In the genomic region with DNA sequence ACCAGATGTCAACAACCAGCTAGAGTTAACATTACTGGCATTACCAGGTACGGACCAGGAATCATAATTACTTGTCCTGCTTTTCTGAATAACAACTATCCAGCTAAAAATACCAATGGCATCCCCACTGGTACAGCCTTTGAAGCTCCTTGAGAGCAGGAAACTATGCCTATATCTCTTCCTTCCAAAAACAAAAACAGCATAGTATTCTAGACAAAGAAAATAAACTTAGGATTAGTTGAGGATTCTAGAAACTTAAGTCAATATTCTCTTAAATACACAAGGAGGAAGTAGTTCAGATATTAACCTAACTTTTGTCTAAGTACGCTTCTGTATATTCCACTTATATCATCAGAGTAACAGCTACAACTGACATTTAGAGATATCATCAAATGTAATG, we compare ENCODE assay signal across 10 cellular contexts. TPM values are rescaled to one million over a fixed set of nuclear protein-coding genes. Genes with fewer than 3 reads are reported as not detected.
DNase-seq lines count a peak whose midpoint lies in the region; ATAC-seq and TF ChIP-seq lines count a peak whose summit lies in the region.
"Had no signal": no experiment of that assay in that cellular context is flagged by ENCODE, and none has a peak within 500 bp of the region (broad histone marks: within the 10 kb centered on the region; RNA-seq: fewer than 3 reads in every experiment).

No MANE protein-coding gene starts in this region.

- WGBS in SK-N-SH (ENCODE audit: low lambda C conversion rate): 40% methylated on average over 2 of the region's 2 CpGs

- no peaks in the 10 kb centered on the region for H3K9me2 ChIP-seq in SK-N-SH
- no peaks in the 10 kb centered on the region for H3K9me2 ChIP-seq in SU-DHL-6 (replicated peaks; ENCODE audit: insufficient read depth, low read length)

- H3F3A ChIP-seq in SK-N-SH (replicated peaks; ENCODE audit: insufficient read depth): peaks cover 27% of the 10 kb centered on the region
- H3F3A ChIP-seq in SU-DHL-6 (ENCODE audit: insufficient read depth): peaks cover 3% of the 10 kb centered on the region; the same call in 1 of the 2 replicates

- H3K9ac ChIP-seq in SK-N-SH (peak overlapping the region; percentile 100; the same call in 1 of the 2 replicates), SU-DHL-6 (ENCODE audit: low read length) (peak overlapping the region; percentile 95)

- DNase-seq in SK-N-SH (no peak), erythroblast (lab: John Stamatoyannopoulos, UW) (peak; percentile 12 to 19), skeletal muscle cell (ENCODE audit: low read depth) (no peak), SKM-1 (lab: John Stamatoyannopoulos, UW; ENCODE audit: unreplicated experiment) (no peak), head of caudate nucleus (no peak), COLO668 (lab: John Stamatoyannopoulos, UW; ENCODE audit: unreplicated experiment) (no peak)
- DNase-seq: 8988T; activated CD4-positive, alpha-beta T cell treated with anti-CD3 and anti-CD28 coated beads, Interleukin-2, amount 50 U/mL, for 1 hour had no signal

- H3K27ac ChIP-seq in SK-N-SH (ENCODE audit: low read depth in 2 of 2, low read length in 1 of 2) (peak overlapping the region in 1 of 2 experiments; percentile 99; a peak in 2 of 4 replicates), SU-DHL-6 (ENCODE audit: low read depth, low read length) (peak overlapping the region; percentile 4; the same call in 1 of the 2 replicates)

- H3K79me2 ChIP-seq in SK-N-SH (ENCODE audit: insufficient read depth): peaks cover 95% of the 10 kb centered on the region
- H3K79me2 ChIP-seq in SU-DHL-6 (ENCODE audit: insufficient read depth, low read length): peaks cover 94% of the 10 kb centered on the region

- ATAC-seq in SK-N-SH treated with all-trans-retinoic acid at 6 μM for 48 hours: no peak

- H3K27me3 ChIP-seq in SK-N-SH (ENCODE audit: insufficient read depth) (no peaks in the 10 kb centered on the region), SU-DHL-6 (ENCODE audit: low read length) (no peaks in the 10 kb centered on the region)

- no peak for TF ChIP-seq EP300 in SK-N-SH (IDR thresholded peaks at IDR 0.05; ENCODE audit: borderline replicate concordance in 1 of 2, low read depth in 1 of 2, low read length in 1 of 2)

- TF ChIP-seq RAD21 in SK-N-SH (IDR thresholded peaks at IDR 0.05; ENCODE audit: low read length): no peak

- H3K9me3 ChIP-seq in SK-N-SH: no peaks in the 10 kb centered on the region
- H3K9me3 ChIP-seq in SU-DHL-6 (ENCODE audit: insufficient read depth, low read length): no peaks in the 10 kb centered on the region

- intact Hi-C loops in head of caudate nucleus (cut with DNase I): loop anchor here (10.0 kb wide), 1 partner anchor 139 kb away; no protein-coding TSS in a partner anchor

- no peak for TF ChIP-seq POLR2A in erythroblast (IDR thresholded peaks at IDR 0.05; ENCODE audit: low read length)

- H3K36me3 ChIP-seq in SK-N-SH (replicated peaks in 1 of 2; ENCODE audit: control insufficient read depth in 1 of 2, insufficient read depth in 2 of 2, low read length in 1 of 2) (peaks cover 13 to 55% of the 10 kb centered on the region in 2 experiments), SU-DHL-6 (ENCODE audit: low read length) (peaks cover 40% of the 10 kb centered on the region)

- H3K4me2 ChIP-seq in SK-N-SH: peak overlapping the region; percentile 87
- peak overlapping the region; percentile 73 for H3K4me2 ChIP-seq in SU-DHL-6 (ENCODE audit: low read depth, low read length, poor library complexity, severe bottlenecking)

- H3K4me3 ChIP-seq in SK-N-SH (ENCODE audit: low read depth in 2 of 2, low read length in 1 of 2): peak overlapping the region; percentile 88 to 91; a peak in 3 of 4 replicates
- peak overlapping the region; percentile 87 for H3K4me3 ChIP-seq in SU-DHL-6 (ENCODE audit: insufficient read depth, low read length, poor library complexity, severe bottlenecking)
- peak overlapping the region; percentile 86 for H3K4me3 ChIP-seq in skeletal muscle cell (ENCODE audit: low read depth, low read length)

- H2AFZ ChIP-seq in SK-N-SH (ENCODE audit: low read depth) (no peak overlapping the region), SU-DHL-6 (ENCODE audit: low read depth, low read length, severe bottlenecking) (no peak overlapping the region)

- POLR2A ChIA-PET in SK-N-SH (lab: Yijun Ruan, JAX): interaction anchor here (0.6 kb wide), 3 partner anchors 307 to 639 kb away, joined by 3 to 5 read pairs (median 3); no protein-coding TSS in a partner anchor

- CTCF ChIA-PET in SK-N-SH (lab: Yijun Ruan, JAX): interaction anchor here (0.7 to 1.0 kb wide), 4 partner anchors 9 to 1746 kb away, joined by 3 to 4 read pairs (median 4); no protein-coding TSS in a partner anchor

- H4K20me1 ChIP-seq in SK-N-SH (ENCODE audit: insufficient read depth) (peaks cover 72% of the 10 kb centered on the region), SU-DHL-6 (ENCODE audit: low read depth, low read length) (peaks cover 58% of the 10 kb centered on the region)

- peaks cover 9 to 18% of the 10 kb centered on the region in 2 experiments for H3K4me1 ChIP-seq in SK-N-SH (ENCODE audit: control insufficient read depth in 1 of 2, insufficient read depth in 2 of 2, low read depth in 1 of 2, low read length in 1 of 2)

- no peak for TF ChIP-seq CTCF in SK-N-SH (IDR thresholded peaks at IDR 0.05)
- no peak for TF ChIP-seq CTCF in SU-DHL-6 (IDR thresholded peaks at IDR 0.05; ENCODE audit: insufficient read depth, low read length, poor library complexity, severe bottlenecking)

TF ChIP-seq in SK-N-SH, 30 proteins besides CTCF, POLR2A, EP300 and RAD21 (continues in another document):
- no peak for TF ChIP-seq NRF1 (IDR thresholded peaks at IDR 0.05; ENCODE audit: low read depth, low read length)
- TF ChIP-seq FOXM1 (IDR thresholded peaks at IDR 0.05; ENCODE audit: low read depth): no peak
- no peak for TF ChIP-seq CHD2 (IDR thresholded peaks at IDR 0.05; ENCODE audit: low read length, partially characterized antibody)
- no peak for TF ChIP-seq GATA2 (CRISPR knock-in tag; IDR thresholded peaks at IDR 0.05)
- TF ChIP-seq TCF12 (IDR thresholded peaks at IDR 0.05): no peak
- TF ChIP-seq NFIC (IDR thresholded peaks at IDR 0.05; ENCODE audit: borderline replicate concordance): no peak
- TF ChIP-seq ELF1 (IDR thresholded peaks at IDR 0.05): no peak
- TF ChIP-seq GABPA (IDR thresholded peaks at IDR 0.05; ENCODE audit: low read depth): no peak
- no peak for TF ChIP-seq USF1 (IDR thresholded peaks at IDR 0.05; ENCODE audit: borderline replicate concordance, low read depth)
- TF ChIP-seq SIN3A (IDR thresholded peaks at IDR 0.05; ENCODE audit: borderline replicate concordance, low read depth, low read length): no peak
- TF ChIP-seq, protein P1, sequence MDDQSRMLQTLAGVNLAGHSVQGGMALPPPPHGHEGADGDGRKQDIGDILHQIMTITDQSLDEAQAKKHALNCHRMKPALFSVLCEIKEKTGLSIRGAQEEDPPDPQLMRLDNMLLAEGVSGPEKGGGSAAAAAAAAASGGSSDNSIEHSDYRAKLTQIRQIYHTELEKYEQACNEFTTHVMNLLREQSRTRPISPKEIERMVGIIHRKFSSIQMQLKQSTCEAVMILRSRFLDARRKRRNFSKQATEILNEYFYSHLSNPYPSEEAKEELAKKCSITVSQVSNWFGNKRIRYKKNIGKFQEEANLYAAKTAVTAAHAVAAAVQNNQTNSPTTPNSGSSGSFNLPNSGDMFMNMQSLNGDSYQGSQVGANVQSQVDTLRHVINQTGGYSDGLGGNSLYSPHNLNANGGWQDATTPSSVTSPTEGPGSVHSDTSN (IDR thresholded peaks at IDR 0.05): no peak

TF ChIP-seq in SK-N-SH treated with all-trans-retinoic acid at 6 μM for 48 hours, 23 proteins besides CTCF, POLR2A, EP300 and RAD21 (continues in another document):
- TF ChIP-seq POU6F1 (CRISPR knock-in tag; IDR thresholded peaks at IDR 0.05; ENCODE audit: borderline replicate concordance, low read depth) (no peak), ESRRG (CRISPR knock-in tag; IDR thresholded peaks at IDR 0.05) (no peak), BACH2 (CRISPR knock-in tag; IDR thresholded peaks at IDR 0.05; ENCODE audit: borderline replicate concordance) (no peak), PATZ1 (CRISPR knock-in tag; IDR thresholded peaks at IDR 0.05; ENCODE audit: borderline replicate concordance) (no peak), ZC3H10 (CRISPR knock-in tag; IDR thresholded peaks at IDR 0.05) (no peak), ISL1 (CRISPR knock-in tag; IDR thresholded peaks at IDR 0.05) (no peak), TOX (CRISPR knock-in tag; IDR thresholded peaks at IDR 0.05; ENCODE audit: borderline replicate concordance) (no peak), ZNF70 (CRISPR knock-in tag; IDR thresholded peaks at IDR 0.05) (no peak)

RNA-seq across cellular contexts. Expression of gene FUBP1, which starts 3.0 kb away (rescaled TPM):
- polyA plus RNA-seq in SK-N-SH (2012; rRNA removed): 64.1 and 95.7 TPM in 2 replicates
- 59.1 and 60.1 TPM in 2 replicates for polyA plus RNA-seq in SK-N-SH (2012; cell fraction: cytosol; rRNA removed)
- polyA plus RNA-seq in SK-N-SH (2012; cell fraction: nucleus; rRNA removed): 198 and 297 TPM in 2 replicates

RNA-seq across cellular contexts. Expression of gene DNAJB4, which starts 28.8 kb away (rescaled TPM):
- polyA plus RNA-seq in SK-N-SH (2012; rRNA removed): 13.5 and 17.5 TPM in 2 replicates
- polyA plus RNA-seq in SK-N-SH (2012; cell fraction: cytosol; rRNA removed): 20.2 and 24.3 TPM in 2 replicates
- polyA plus RNA-seq in SK-N-SH (2012; cell fraction: nucleus; rRNA removed): 7.3 and 18.3 TPM in 2 replicates

Comparison
In these comparisons a context has a peak if more than half of its experiments do, and no peak if none do; other contexts are left out.
1. DNase-seq: peak in erythroblast (2 of 2); none in SK-N-SH (single experiment), skeletal muscle cell (single experiment), SKM-1 (single experiment), head of caudate nucleus (0 of 42) and COLO668 (single experiment).
2. Peak in every context shown above with its lines, with median percentiles within 50 percentile points of each other: H3K4me3 ChIP-seq.